ENCODE assay signal across 8 cellular contexts in the genomic region with DNA sequence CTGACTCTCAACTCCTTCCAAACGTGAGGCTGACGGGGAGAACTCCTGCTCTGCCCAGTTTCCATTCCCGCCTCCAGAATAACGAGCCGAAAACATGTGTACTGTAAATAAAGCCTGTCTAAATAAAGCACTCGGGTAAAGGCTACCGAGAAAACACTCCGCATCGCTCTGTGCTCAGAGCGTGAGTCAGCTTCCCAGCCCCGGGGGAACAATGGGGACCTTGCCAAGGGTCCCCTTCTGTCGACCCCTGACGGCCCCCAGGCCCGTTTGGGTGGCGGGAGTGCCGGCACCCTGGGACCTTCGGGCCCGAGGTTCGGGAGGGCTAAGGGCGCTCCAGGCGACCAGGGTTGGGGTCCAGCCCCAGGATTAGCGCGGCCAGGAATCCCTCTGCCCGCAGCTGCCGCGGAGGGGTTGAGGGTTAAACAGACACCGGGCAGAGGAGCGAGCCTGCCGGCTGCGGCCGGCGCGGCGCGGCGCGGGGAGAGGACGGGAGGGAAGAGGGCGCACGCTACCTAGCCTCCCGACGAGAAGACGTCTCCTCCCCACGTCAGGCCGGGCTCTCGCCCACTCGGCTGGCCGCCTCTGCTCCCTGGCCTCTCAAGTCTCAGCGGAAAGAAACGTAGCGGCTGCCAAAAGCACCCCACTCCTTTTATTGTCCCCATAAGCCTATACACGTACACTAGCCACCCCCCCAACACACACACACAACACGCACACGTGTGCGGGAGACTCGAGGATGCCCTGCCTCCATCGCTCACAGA.
DNase-seq lines count a peak whose midpoint lies in the region; ATAC-seq lines count a peak whose summit lies in the region.

No MANE protein-coding gene starts in this region.

- H3K27ac Mint-ChIP-seq in naive thymus-derived CD4-positive, alpha-beta T cell = peak overlapping the region in 3 of 9 donors; percentile 60 to 83 (median 60)

- H3K36me3 ChIP-seq in SJSA1 = no peaks in the 10 kb centered on the region
- H3K36me3 ChIP-seq in naive thymus-derived CD4-positive, alpha-beta T cell (ENCODE audit: control insufficient read depth in 2 of 3, insufficient read depth in 3 of 3, low read length in 3 of 3) = no peaks in the 10 kb centered on the region

- H3K27ac ChIP-seq in SJSA1 = peak overlapping the region; percentile 86
- H3K27ac ChIP-seq in naive thymus-derived CD4-positive, alpha-beta T cell (ENCODE audit: low read depth, low read length) = no peak overlapping the region

- no peaks in the 10 kb centered on the region for H3K27me3 ChIP-seq in SJSA1 (replicated peaks)
- H3K27me3 ChIP-seq in naive thymus-derived CD4-positive, alpha-beta T cell (ENCODE audit: control insufficient read depth in 2 of 2, insufficient read depth in 2 of 2, low read length in 2 of 2) = no peaks in the 10 kb centered on the region

- ATAC-seq in naive thymus-derived CD4-positive, alpha-beta T cell = no peak
- no peak for ATAC-seq in HG02981 (IDR thresholded peaks at IDR 0.05; ENCODE audit: unreplicated experiment)

- H3K4me3 ChIP-seq in SJSA1 = peak overlapping the region; percentile 48
- H3K4me3 ChIP-seq in naive thymus-derived CD4-positive, alpha-beta T cell (ENCODE audit: low read length) = peak overlapping the region; percentile 51

- intact Hi-C loops in naive thymus-derived CD4-positive, alpha-beta T cell (cut with micrococcal nuclease) = loop anchor here (2.0 to 5.0 kb wide), 5 partner anchors 55 to 195 kb away; partner anchors contain the start of gene BCOR (in 2 of the 2)

- peaks cover 40% of the 10 kb centered on the region for H3K4me1 ChIP-seq in SJSA1 (replicated peaks)
- peaks cover 0 to 31% of the 10 kb centered on the region in 2 donors for H3K4me1 ChIP-seq in naive thymus-derived CD4-positive, alpha-beta T cell (ENCODE audit: control insufficient read depth in 2 of 2, insufficient read depth in 2 of 2, low read length in 2 of 2)

- CTCF ChIA-PET in naive thymus-derived CD4-positive, alpha-beta T cell (lab: Charles Lee) = no interaction called here

- peaks cover 7 to 34% (median 9%) of the 10 kb centered on the region in 5 donors for H3K27me3 Mint-ChIP-seq in naive thymus-derived CD4-positive, alpha-beta T cell

- H3K9me3 Mint-ChIP-seq in naive thymus-derived CD4-positive, alpha-beta T cell = peaks cover 0 to 15% (median 0%) of the 10 kb centered on the region in 11 donors

- peaks cover 5 to 38% (median 24%) of the 10 kb centered on the region in 7 donors for H3K4me1 Mint-ChIP-seq in naive thymus-derived CD4-positive, alpha-beta T cell

- DNase-seq in stimulated activated CD4-positive, alpha-beta T cell treated with anti-CD3 and anti-CD28 coated beads, Interleukin-4, amount 100 ng/mL, for 4 hours = peak; percentile 12 to 30
- no peak for DNase-seq in stimulated activated CD4-positive, alpha-beta T cell treated with anti-CD3 and anti-CD28 coated beads, Interleukin-1b, Interleukin-23, amount 100 ng/mL, for 48 hours
- DNase-seq in SJSA1 (ENCODE audit: low read depth in 1 of 2, low spot score in 2 of 2) (peak; percentile 60 to 77), ecto neural progenitor cell (ENCODE audit: low spot score) (peak; percentile 74), NCI-H1048 (lab: John Stamatoyannopoulos, UW) (no peak), SK-N-DZ (ENCODE audit: low spot score) (no peak)
- peak in 2 of 9 donors; percentile 10 to 37 for DNase-seq in naive thymus-derived CD4-positive, alpha-beta T cell

- POLR2A ChIA-PET in naive thymus-derived CD4-positive, alpha-beta T cell (lab: Charles Lee) = interaction anchor here (0.5 to 0.6 kb wide), 2 partner anchors 77 to 100 kb away, joined by 3 read pairs; no protein-coding TSS in a partner anchor

- H3K36me3 Mint-ChIP-seq in naive thymus-derived CD4-positive, alpha-beta T cell = peaks cover 0 to 3% (median 0%) of the 10 kb centered on the region in 5 donors

- peak overlapping the region; percentile 61 to 79 (median 75) for H3K4me3 Mint-ChIP-seq in naive thymus-derived CD4-positive, alpha-beta T cell

- H3K9me3 ChIP-seq in SJSA1 (replicated peaks) = no peaks in the 10 kb centered on the region
- peaks cover 0 to 6% (median 0%) of the 10 kb centered on the region in 3 experiments for H3K9me3 ChIP-seq in naive thymus-derived CD4-positive, alpha-beta T cell (ENCODE audit: control insufficient read depth in 2 of 3, low read length in 3 of 3)

Comparison
In these comparisons a context has a peak if more than half of its experiments do, and no peak if none do; other contexts are left out.
1. DNase-seq: peak in stimulated activated CD4-positive, alpha-beta T cell treated with anti-CD3 and anti-CD28 coated beads, Interleukin-4, amount 100 ng/mL, for 4 hours (2 of 2), SJSA1 (2 of 2) and ecto neural progenitor cell (single experiment); none in stimulated activated CD4-positive, alpha-beta T cell treated with anti-CD3 and anti-CD28 coated beads, Interleukin-1b, Interleukin-23, amount 100 ng/mL, for 48 hours (single experiment), NCI-H1048 (single experiment) and SK-N-DZ (single experiment).